In the genomic region with DNA sequence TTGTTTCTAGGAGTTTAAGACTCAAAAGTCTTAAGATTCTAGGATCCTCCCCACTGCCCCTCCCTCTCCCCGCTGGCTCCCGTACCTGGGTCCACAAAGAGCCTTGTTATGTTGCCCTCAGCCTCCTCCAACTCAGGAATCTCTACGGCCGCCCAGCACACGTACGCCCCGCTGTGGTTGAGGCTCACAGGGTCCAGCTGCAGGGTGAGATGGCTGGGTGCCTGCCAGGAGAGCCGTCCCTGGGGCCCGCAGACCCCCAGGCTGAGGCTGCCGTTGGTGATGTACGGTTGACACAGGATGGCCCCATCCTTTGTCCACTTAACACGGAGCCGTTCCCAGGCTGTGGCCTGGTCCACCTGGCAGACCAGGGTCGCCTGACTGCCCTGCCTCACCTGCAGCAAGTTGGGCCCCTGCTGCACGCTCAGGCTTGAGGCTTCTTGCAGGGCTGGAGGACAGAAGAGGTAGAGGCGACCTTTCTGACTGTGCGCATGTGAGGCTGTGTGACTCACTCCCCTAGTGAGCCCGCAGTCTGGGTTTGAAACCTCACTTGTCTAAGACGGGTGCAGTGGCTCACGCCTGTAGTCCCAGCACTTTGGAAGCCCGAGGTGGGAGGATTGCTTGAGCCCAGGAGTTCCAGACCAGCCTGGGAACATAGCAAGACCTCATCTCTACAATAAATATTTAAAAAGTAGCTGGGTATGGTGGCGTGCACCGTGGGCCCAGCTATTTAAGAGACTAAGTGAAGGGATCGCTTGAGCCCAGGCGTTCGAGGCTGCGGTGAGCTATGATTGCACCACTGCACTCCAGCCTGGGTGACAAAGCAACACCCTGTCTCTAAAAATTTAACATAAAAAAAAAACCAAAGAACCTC, we compare ENCODE assay signal across 16 cellular contexts. TPM values are rescaled to one million over a fixed set of nuclear protein-coding genes. Genes with fewer than 3 reads are reported as not detected.
DNase-seq lines count a peak whose midpoint lies in the region; ATAC-seq and TF ChIP-seq lines count a peak whose summit lies in the region.
"Had no signal": no experiment of that assay in that cellular context is flagged by ENCODE, and none has a peak within 500 bp of the region (broad histone marks: within the 10 kb centered on the region; RNA-seq: fewer than 3 reads in every experiment).

No MANE protein-coding gene starts in this region.

- no peaks in the 10 kb centered on the region for H3K9me3 Mint-ChIP-seq in activated naive CD4-positive, alpha-beta T cell treated with anti-CD3 and anti-CD28 coated beads, Interleukin-2, amount 10 ng/mL, durations not matched to agents 7 days and 5 days
- no peaks in the 10 kb centered on the region for H3K9me3 Mint-ChIP-seq in activated CD8-positive, alpha-beta T cell treated with anti-CD3 and anti-CD28 coated beads for 36 hours
- H3K9me3 Mint-ChIP-seq in stimulated activated effector memory CD8-positive, alpha-beta T cell treated with anti-CD3 and anti-CD28 coated beads, Interleukin-12 subunit alpha, Interleukin-12 subunit beta, amount 100 ng/mL, for 72 hours, result no peaks in the 10 kb centered on the region

- peak; percentile 81 for ATAC-seq in activated CD8-positive, alpha-beta T cell treated with anti-CD3 and anti-CD28 coated beads for 36 hours
- peak; percentile 96 for ATAC-seq in stimulated activated effector memory CD8-positive, alpha-beta T cell treated with anti-CD3 and anti-CD28 coated beads, Interleukin-12 subunit alpha, Interleukin-12 subunit beta, amount 100 ng/mL, for 72 hours
- ATAC-seq in HG02870 (IDR thresholded peaks at IDR 0.05; ENCODE audit: unreplicated experiment), result no peak
- ATAC-seq: pancreas had no signal

- peaks cover 40% of the 10 kb centered on the region for H3K4me1 Mint-ChIP-seq in activated naive CD4-positive, alpha-beta T cell treated with anti-CD3 and anti-CD28 coated beads, Interleukin-2, amount 10 ng/mL, durations not matched to agents 7 days and 5 days
- H3K4me1 Mint-ChIP-seq in activated CD8-positive, alpha-beta T cell treated with anti-CD3 and anti-CD28 coated beads for 36 hours (ENCODE audit: low read depth), result peaks cover 31% of the 10 kb centered on the region
- H3K4me1 Mint-ChIP-seq in stimulated activated effector memory CD8-positive, alpha-beta T cell treated with anti-CD3 and anti-CD28 coated beads, Interleukin-12 subunit alpha, Interleukin-12 subunit beta, amount 100 ng/mL, for 72 hours, result peaks cover 22% of the 10 kb centered on the region

- POLR2A ChIA-PET in activated CD8-positive, alpha-beta T cell treated with anti-CD3 and anti-CD28 coated beads for 36 hours (lab: Charles Lee), result interaction anchor here (0.7 to 1.0 kb wide), 4 partner anchors 21 to 356 kb away, joined by 3 read pairs; no protein-coding TSS in a partner anchor

- no peak overlapping the region for H3K4me3 Mint-ChIP-seq in activated naive CD4-positive, alpha-beta T cell treated with anti-CD3 and anti-CD28 coated beads, Interleukin-2, amount 10 ng/mL, durations not matched to agents 7 days and 5 days
- no peak overlapping the region for H3K4me3 Mint-ChIP-seq in activated CD8-positive, alpha-beta T cell treated with anti-CD3 and anti-CD28 coated beads for 36 hours
- peak overlapping the region; percentile 24 for H3K4me3 Mint-ChIP-seq in stimulated activated effector memory CD8-positive, alpha-beta T cell treated with anti-CD3 and anti-CD28 coated beads, Interleukin-12 subunit alpha, Interleukin-12 subunit beta, amount 100 ng/mL, for 72 hours

- no peak for TF ChIP-seq CTCF in activated CD8-positive, alpha-beta T cell treated with anti-CD3 and anti-CD28 coated beads for 36 hours (IDR thresholded peaks at IDR 0.05)
- no peak for TF ChIP-seq CTCF in epithelial cell of esophagus (IDR thresholded peaks at IDR 0.05; ENCODE audit: insufficient read depth, low read depth, low read length, missing control alignments)

- H3K27ac Mint-ChIP-seq in activated naive CD4-positive, alpha-beta T cell treated with anti-CD3 and anti-CD28 coated beads, Interleukin-2, amount 10 ng/mL, durations not matched to agents 7 days and 5 days, result peak overlapping the region; percentile 40
- H3K27ac Mint-ChIP-seq in activated CD8-positive, alpha-beta T cell treated with anti-CD3 and anti-CD28 coated beads for 36 hours, result peak overlapping the region; percentile 55
- no peak overlapping the region for H3K27ac Mint-ChIP-seq in stimulated activated effector memory CD8-positive, alpha-beta T cell treated with anti-CD3 and anti-CD28 coated beads, Interleukin-12 subunit alpha, Interleukin-12 subunit beta, amount 100 ng/mL, for 72 hours

- no peaks in the 10 kb centered on the region for H3K27me3 Mint-ChIP-seq in activated naive CD4-positive, alpha-beta T cell treated with anti-CD3 and anti-CD28 coated beads, Interleukin-2, amount 10 ng/mL, durations not matched to agents 7 days and 5 days
- H3K27me3 Mint-ChIP-seq in activated CD8-positive, alpha-beta T cell treated with anti-CD3 and anti-CD28 coated beads for 36 hours, result no peaks in the 10 kb centered on the region

- CTCF ChIA-PET in activated naive CD4-positive, alpha-beta T cell treated with anti-CD3 and anti-CD28 coated beads, Interleukin-2, amount 10 ng/mL, durations not matched to agents 7 days and 5 days (lab: Charles Lee), result interaction anchor here (1.1 kb wide), 1 partner anchor 30 kb away, joined by 3 read pairs; no protein-coding TSS in a partner anchor
- CTCF ChIA-PET in activated CD8-positive, alpha-beta T cell treated with anti-CD3 and anti-CD28 coated beads for 36 hours (lab: Charles Lee), result interaction anchor here (0.9 to 5.3 kb wide), 2 partner anchors 31 to 54 kb away, joined by 5 to 24 read pairs; no protein-coding TSS in a partner anchor

- H3K36me3 Mint-ChIP-seq in activated naive CD4-positive, alpha-beta T cell treated with anti-CD3 and anti-CD28 coated beads, Interleukin-2, amount 10 ng/mL, durations not matched to agents 7 days and 5 days, result peaks cover 12% of the 10 kb centered on the region
- no peaks in the 10 kb centered on the region for H3K36me3 Mint-ChIP-seq in activated CD8-positive, alpha-beta T cell treated with anti-CD3 and anti-CD28 coated beads for 36 hours (ENCODE audit: low read depth)
- peaks cover 4% of the 10 kb centered on the region for H3K36me3 Mint-ChIP-seq in stimulated activated effector memory CD8-positive, alpha-beta T cell treated with anti-CD3 and anti-CD28 coated beads, Interleukin-12 subunit alpha, Interleukin-12 subunit beta, amount 100 ng/mL, for 72 hours

- no peak overlapping the region for H3K4me3 ChIP-seq in epithelial cell of esophagus (ENCODE audit: low read length)
- H3K4me3 ChIP-seq: pancreas, spleen, tibial nerve had no signal

- intact Hi-C loops in activated CD8-positive, alpha-beta T cell treated with anti-CD3 and anti-CD28 coated beads for 36 hours (cut with micrococcal nuclease), result no loop called here

- DNase-seq in activated naive CD4-positive, alpha-beta T cell treated with anti-CD3 and anti-CD28 coated beads, Interleukin-2, amount 10 ng/mL, durations not matched to agents 7 days and 5 days, result no peak
- no peak for DNase-seq in activated naive CD4-positive, alpha-beta T cell (lab: John Stamatoyannopoulos, UW)
- peak; percentile 79 for DNase-seq in activated CD8-positive, alpha-beta T cell treated with anti-CD3 and anti-CD28 coated beads for 36 hours
- peak; percentile 39 for DNase-seq in epithelial cell of esophagus (ENCODE audit: low read depth)
- peak in 1 of 2 donors; percentile 62 for DNase-seq in stimulated activated effector memory CD8-positive, alpha-beta T cell treated with anti-CD3 and anti-CD28 coated beads, Interleukin-12 subunit alpha, Interleukin-12 subunit beta, amount 100 ng/mL, for 72 hours (ENCODE audit: low spot score in 2 of 2)
- no peak for DNase-seq in NCI-H2171 (lab: John Stamatoyannopoulos, UW)
- no peak for DNase-seq in cerebellar cortex (ENCODE audit: low spot score)
- DNase-seq: activated effector memory CD4-positive, alpha-beta T cell treated with anti-CD3 and anti-CD28 coated beads, Interleukin-2, amount 50 U/mL, for 16 hours; foreskin melanocyte; NCI-H1930; pancreas; Right ventricle myocardium superior; spleen had no signal

RNA-seq across cellular contexts. Expression of gene TMIGD2, which starts 4.1 kb away (rescaled TPM):
- total RNA-seq in activated CD8-positive, alpha-beta T cell treated with anti-CD3 and anti-CD28 coated beads for 36 hours, result 10 to 100 TPM; 13.6 to 14.8 TPM

RNA-seq across cellular contexts. Expression of gene FSD1, which starts 6.3 kb away (rescaled TPM):
- 10 to 100 TPM; 19.7 to 22.0 TPM for total RNA-seq in activated CD8-positive, alpha-beta T cell treated with anti-CD3 and anti-CD28 coated beads for 36 hours
- total RNA-seq: mesenteric fat pad, Right ventricle myocardium superior had no signal

RNA-seq across cellular contexts. Expression of gene SHD, which starts 19.1 kb away (rescaled TPM):
- not detected for total RNA-seq in activated CD8-positive, alpha-beta T cell treated with anti-CD3 and anti-CD28 coated beads for 36 hours
- total RNA-seq: mesenteric fat pad, pancreas, Right ventricle myocardium superior, tibial nerve had no signal

RNA-seq across cellular contexts. Expression of gene STAP2, which starts 40.5 kb away (rescaled TPM):
- total RNA-seq in activated CD8-positive, alpha-beta T cell treated with anti-CD3 and anti-CD28 coated beads for 36 hours, result 10 to 100 TPM in 1 of 2 experiments, 1 to 10 TPM in 1; 9.6 to 14.6 TPM

RNA-seq across cellular contexts. Expression of gene MPND, which starts 45.2 kb away (rescaled TPM):
- total RNA-seq in activated CD8-positive, alpha-beta T cell treated with anti-CD3 and anti-CD28 coated beads for 36 hours, result 10 to 100 TPM; 15.5 to 16.6 TPM

Comparison
In these comparisons a context has a peak if more than half of its experiments do, and no peak if none do; other contexts are left out.
1. DNase-seq: peak in activated CD8-positive, alpha-beta T cell treated with anti-CD3 and anti-CD28 coated beads for 36 hours (single experiment) and epithelial cell of esophagus (single experiment); none in activated naive CD4-positive, alpha-beta T cell treated with anti-CD3 and anti-CD28 coated beads, Interleukin-2, amount 10 ng/mL, durations not matched to agents 7 days and 5 days (single experiment), activated naive CD4-positive, alpha-beta T cell (0 of 4), NCI-H2171 (single experiment) and cerebellar cortex (single experiment).